8 cellular contexts compared by ENCODE assay signal in the genomic region with DNA sequence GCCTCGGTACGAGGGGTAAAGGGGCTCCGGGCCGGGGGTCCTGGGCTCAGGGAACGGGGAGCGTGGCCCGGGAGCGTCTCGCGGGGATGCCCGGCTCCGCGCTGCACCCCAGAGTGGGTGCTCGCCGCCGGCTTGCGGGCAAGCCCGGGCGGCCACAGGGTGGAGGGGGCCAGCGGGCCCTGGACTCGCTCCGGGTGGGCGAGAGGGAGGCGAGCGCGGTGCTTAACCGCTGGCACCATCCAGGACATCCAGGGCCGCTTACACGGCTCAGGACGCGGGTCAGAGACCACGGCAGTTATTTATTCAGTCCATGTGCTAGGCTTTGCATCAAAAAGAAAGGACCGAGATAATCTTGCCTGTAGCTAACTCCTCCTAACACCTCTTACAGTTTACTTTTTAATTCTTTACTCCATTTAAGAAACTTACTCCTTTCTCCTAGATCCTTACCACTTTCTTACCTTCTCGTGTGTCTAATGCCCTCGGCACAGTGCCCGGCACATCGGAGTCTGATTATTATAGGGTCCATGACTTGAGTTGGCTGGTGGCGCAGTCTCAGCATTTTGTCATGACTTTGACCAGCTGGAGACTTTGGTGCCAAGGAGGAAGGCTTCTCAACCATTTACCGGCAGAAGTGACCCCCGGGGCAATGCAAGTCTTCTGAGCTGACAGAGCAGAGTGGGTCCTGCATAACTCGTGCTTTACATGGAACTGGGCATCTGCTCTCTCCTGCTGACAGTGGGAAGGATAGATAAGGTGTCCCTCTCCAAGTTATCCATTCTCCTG. TPM values are rescaled to one million over a fixed set of nuclear protein-coding genes. Genes with fewer than 3 reads are reported as not detected.
DNase-seq lines count a peak whose midpoint lies in the region; ATAC-seq, FAIRE-seq and TF ChIP-seq lines count a peak whose summit lies in the region.

No MANE protein-coding gene starts in this region.

- H3K9me3 Mint-ChIP-seq in activated naive CD4-positive, alpha-beta T cell treated with anti-CD3 and anti-CD28 coated beads, Interleukin-2, amount 50 U/mL, for 24 hours: no peaks in the 10 kb centered on the region
- H3K9me3 Mint-ChIP-seq in activated T-cell treated with anti-CD3 and anti-CD28 coated beads, Interleukin-2, amount 50 U/mL, for 4 hours: no peaks in the 10 kb centered on the region

- H3K36me3 ChIP-seq in hepatocyte (replicated peaks; ENCODE audit: insufficient read depth, low read depth) (no peaks in the 10 kb centered on the region), small intestine (ENCODE audit: control insufficient read depth in 2 of 2, insufficient read depth in 2 of 2, low read length in 2 of 2) (no peaks in the 10 kb centered on the region)

- H3K4me1 ChIP-seq in hepatocyte (ENCODE audit: insufficient read depth) (peaks cover 8% of the 10 kb centered on the region), small intestine (ENCODE audit: control insufficient read depth in 2 of 2, insufficient read depth in 1 of 2, low read depth in 1 of 2, low read length in 1 of 2) (peaks cover 2 to 4% of the 10 kb centered on the region in 2 donors)

- H3K4me1 Mint-ChIP-seq in activated naive CD4-positive, alpha-beta T cell treated with anti-CD3 and anti-CD28 coated beads, Interleukin-2, amount 50 U/mL, for 24 hours: peaks cover 13% of the 10 kb centered on the region
- H3K4me1 Mint-ChIP-seq in activated T-cell treated with anti-CD3 and anti-CD28 coated beads, Interleukin-2, amount 50 U/mL, for 4 hours (ENCODE audit: low read depth): peaks cover 20% of the 10 kb centered on the region

- H3K27me3 Mint-ChIP-seq in activated naive CD4-positive, alpha-beta T cell treated with anti-CD3 and anti-CD28 coated beads, Interleukin-2, amount 50 U/mL, for 24 hours: no peaks in the 10 kb centered on the region
- H3K27me3 Mint-ChIP-seq in activated T-cell treated with anti-CD3 and anti-CD28 coated beads, Interleukin-2, amount 50 U/mL, for 4 hours (ENCODE audit: low read depth): no peaks in the 10 kb centered on the region

- H3K27me3 ChIP-seq in hepatocyte: no peaks in the 10 kb centered on the region
- H3K27me3 ChIP-seq in small intestine (ENCODE audit: control insufficient read depth in 2 of 2, insufficient read depth in 2 of 2, low read length in 2 of 2): no peaks in the 10 kb centered on the region

- H3K27ac ChIP-seq in hepatocyte (peak overlapping the region; percentile 98), small intestine (ENCODE audit: low read depth in 1 of 2, low read length in 1 of 2) (peak overlapping the region; percentile 92 to 94)

- H2AFZ ChIP-seq in hepatocyte: peak overlapping the region; percentile 71

- no peaks in the 10 kb centered on the region for H3K9me2 ChIP-seq in hepatocyte (replicated peaks; ENCODE audit: insufficient read depth)

- no peak for DNase-seq in activated naive CD4-positive, alpha-beta T cell treated with anti-CD3 and anti-CD28 coated beads, Interleukin-2, amount 50 U/mL, for 16 hours
- no peak for DNase-seq in activated T-cell treated with anti-CD3 and anti-CD28 coated beads, Interleukin-2, amount 50 U/mL, for 4 hours
- DNase-seq in hepatocyte (ENCODE audit: low spot score) (no peak), small intestine (peak; percentile 47), LoVo (ENCODE audit: low spot score) (no peak), NCI-H226 (no peak)

- peak; percentile 40 for ATAC-seq in HG03354 (IDR thresholded peaks at IDR 0.05; ENCODE audit: poor library complexity, severe bottlenecking, unreplicated experiment)
- peak in 1 of 2 donors; percentile 39 for ATAC-seq in activated T-cell treated with anti-CD3 and anti-CD28 coated beads, Interleukin-2, amount 50 U/mL, for 4 hours

- H4K20me1 ChIP-seq in hepatocyte (ENCODE audit: insufficient read depth, poor library complexity, severe bottlenecking): no peaks in the 10 kb centered on the region

- no peaks in the 10 kb centered on the region for H3K36me3 Mint-ChIP-seq in activated naive CD4-positive, alpha-beta T cell treated with anti-CD3 and anti-CD28 coated beads, Interleukin-2, amount 50 U/mL, for 24 hours
- no peaks in the 10 kb centered on the region for H3K36me3 Mint-ChIP-seq in activated T-cell treated with anti-CD3 and anti-CD28 coated beads, Interleukin-2, amount 50 U/mL, for 4 hours (ENCODE audit: insufficient read depth)

- H3K79me2 ChIP-seq in hepatocyte: peaks cover 53% of the 10 kb centered on the region

- H3K9me3 ChIP-seq in hepatocyte (ENCODE audit: low read depth): no peaks in the 10 kb centered on the region
- no peaks in the 10 kb centered on the region for H3K9me3 ChIP-seq in small intestine (ENCODE audit: control insufficient read depth, low read depth)

- H3K4me3 ChIP-seq in hepatocyte (peak overlapping the region; percentile 85), small intestine (ENCODE audit: low read depth in 1 of 2, low read length in 2 of 2) (peak overlapping the region; percentile 93 to 97)

- no peak for FAIRE-seq in small intestine (lab: Jason Lieb, UNC)

- WGBS in hepatocyte (ENCODE audit: low lambda C conversion rate, missing lambda C conversion rate): 14% methylated on average over 30 of the region's 41 CpGs
- 3 to 8% (median 7%) methylated on average over 24 to 41 of the region's 41 CpGs for WGBS in small intestine, 3 donors

- peak overlapping the region; percentile 89 for H3K27ac Mint-ChIP-seq in activated naive CD4-positive, alpha-beta T cell treated with anti-CD3 and anti-CD28 coated beads, Interleukin-2, amount 50 U/mL, for 24 hours

- peak overlapping the region; percentile 86 for H3K4me2 ChIP-seq in hepatocyte

- H3K4me3 Mint-ChIP-seq in activated naive CD4-positive, alpha-beta T cell treated with anti-CD3 and anti-CD28 coated beads, Interleukin-2, amount 50 U/mL, for 24 hours: peak overlapping the region; percentile 97
- H3K4me3 Mint-ChIP-seq in activated T-cell treated with anti-CD3 and anti-CD28 coated beads, Interleukin-2, amount 50 U/mL, for 4 hours: peak overlapping the region; percentile 89

- TF ChIP-seq CTCF in hepatocyte (IDR thresholded peaks at IDR 0.05; ENCODE audit: poor library complexity): no peak

RNA-seq across cellular contexts. Expression of a gene that starts 0.4 kb away (rescaled TPM):
- total RNA-seq in activated T-cell treated with anti-CD3 and anti-CD28 coated beads, Interleukin-2, amount 50 U/mL, for 4 hours: 10 to 100 TPM in 2 of 3 donors, 1 to 10 TPM in 1; 9.6 to 12.4 (median 11.2) TPM
- 98.8 and 107 TPM in 2 replicates for total RNA-seq in hepatocyte
- polyA plus RNA-seq in hepatocyte (191 and 231 TPM in 2 replicates), small intestine (100 to 1,000 TPM; 289 to 317 (median 309) TPM)
